1 cellular context compared by ENCODE assay signal in the genomic region with DNA sequence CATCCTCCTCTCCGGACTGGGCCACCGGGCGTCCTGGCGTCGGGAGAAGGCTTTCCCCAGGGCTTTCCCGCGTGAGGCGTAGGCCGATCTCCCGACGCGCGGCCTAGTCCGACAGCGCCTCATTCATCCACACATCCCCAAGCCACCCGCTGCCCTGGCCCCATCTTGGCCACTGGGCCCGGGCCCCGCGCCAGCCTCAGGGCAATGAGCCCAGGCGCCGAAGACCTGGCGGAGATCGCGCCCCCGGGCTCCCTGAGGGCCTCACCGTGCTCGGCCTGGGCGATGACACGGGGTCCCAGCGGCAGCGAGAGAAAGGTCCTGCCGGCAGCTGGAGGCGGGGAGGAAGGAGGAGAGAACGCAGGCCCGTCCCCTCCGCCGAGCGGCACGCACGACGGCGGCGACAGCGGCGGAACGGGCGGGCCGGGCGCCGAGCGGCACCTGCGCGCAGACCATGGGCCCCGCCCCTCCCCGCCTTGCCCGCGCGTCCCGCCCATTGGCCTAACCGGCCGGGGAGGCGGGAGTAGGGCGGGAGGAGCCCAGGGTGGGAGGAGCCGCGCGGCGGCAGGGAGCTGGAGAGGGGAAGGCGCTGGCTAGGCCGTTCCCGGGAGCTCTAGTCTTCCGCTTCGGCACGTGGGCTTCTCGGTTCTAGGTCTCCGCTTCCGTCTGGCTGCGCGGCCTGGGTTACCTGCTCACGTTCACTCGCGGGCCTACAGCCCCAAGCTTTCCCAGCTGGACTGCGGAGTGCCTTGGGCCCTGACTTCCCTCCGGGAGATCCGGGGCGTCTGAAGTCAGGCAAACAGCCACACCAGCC.
A peak's percentile ranks its signal among the peaks of the same experiment; 100 is the strongest.
TF ChIP-seq lines count a peak whose summit lies in the region.

A gene (minus strand): TSS at position 346 of the 811 bp plus-strand sequence. CDS start 1,717 bp downstream, outside the sequence.

TF ChIP-seq in HEK293, 187 proteins besides CTCF, POLR2A, EP300 and RAD21 (continued from another document):
- TF ChIP-seq, protein P1, sequence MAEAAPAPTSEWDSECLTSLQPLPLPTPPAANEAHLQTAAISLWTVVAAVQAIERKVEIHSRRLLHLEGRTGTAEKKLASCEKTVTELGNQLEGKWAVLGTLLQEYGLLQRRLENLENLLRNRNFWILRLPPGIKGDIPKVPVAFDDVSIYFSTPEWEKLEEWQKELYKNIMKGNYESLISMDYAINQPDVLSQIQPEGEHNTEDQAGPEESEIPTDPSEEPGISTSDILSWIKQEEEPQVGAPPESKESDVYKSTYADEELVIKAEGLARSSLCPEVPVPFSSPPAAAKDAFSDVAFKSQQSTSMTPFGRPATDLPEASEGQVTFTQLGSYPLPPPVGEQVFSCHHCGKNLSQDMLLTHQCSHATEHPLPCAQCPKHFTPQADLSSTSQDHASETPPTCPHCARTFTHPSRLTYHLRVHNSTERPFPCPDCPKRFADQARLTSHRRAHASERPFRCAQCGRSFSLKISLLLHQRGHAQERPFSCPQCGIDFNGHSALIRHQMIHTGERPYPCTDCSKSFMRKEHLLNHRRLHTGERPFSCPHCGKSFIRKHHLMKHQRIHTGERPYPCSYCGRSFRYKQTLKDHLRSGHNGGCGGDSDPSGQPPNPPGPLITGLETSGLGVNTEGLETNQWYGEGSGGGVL (tag by site-specific recombination; IDR thresholded peaks at IDR 0.05): no peak
- TF ChIP-seq ZNF175 (tag by site-specific recombination; IDR thresholded peaks at IDR 0.05): no peak
- peak; percentile 79 for TF ChIP-seq ZFP69B (tag by site-specific recombination; IDR thresholded peaks at IDR 0.05)
- TF ChIP-seq YY1 (tag by site-specific recombination; IDR thresholded peaks at IDR 0.05): peak; percentile 44; the same call in 1 of the 2 replicates
- TF ChIP-seq, protein P2, sequence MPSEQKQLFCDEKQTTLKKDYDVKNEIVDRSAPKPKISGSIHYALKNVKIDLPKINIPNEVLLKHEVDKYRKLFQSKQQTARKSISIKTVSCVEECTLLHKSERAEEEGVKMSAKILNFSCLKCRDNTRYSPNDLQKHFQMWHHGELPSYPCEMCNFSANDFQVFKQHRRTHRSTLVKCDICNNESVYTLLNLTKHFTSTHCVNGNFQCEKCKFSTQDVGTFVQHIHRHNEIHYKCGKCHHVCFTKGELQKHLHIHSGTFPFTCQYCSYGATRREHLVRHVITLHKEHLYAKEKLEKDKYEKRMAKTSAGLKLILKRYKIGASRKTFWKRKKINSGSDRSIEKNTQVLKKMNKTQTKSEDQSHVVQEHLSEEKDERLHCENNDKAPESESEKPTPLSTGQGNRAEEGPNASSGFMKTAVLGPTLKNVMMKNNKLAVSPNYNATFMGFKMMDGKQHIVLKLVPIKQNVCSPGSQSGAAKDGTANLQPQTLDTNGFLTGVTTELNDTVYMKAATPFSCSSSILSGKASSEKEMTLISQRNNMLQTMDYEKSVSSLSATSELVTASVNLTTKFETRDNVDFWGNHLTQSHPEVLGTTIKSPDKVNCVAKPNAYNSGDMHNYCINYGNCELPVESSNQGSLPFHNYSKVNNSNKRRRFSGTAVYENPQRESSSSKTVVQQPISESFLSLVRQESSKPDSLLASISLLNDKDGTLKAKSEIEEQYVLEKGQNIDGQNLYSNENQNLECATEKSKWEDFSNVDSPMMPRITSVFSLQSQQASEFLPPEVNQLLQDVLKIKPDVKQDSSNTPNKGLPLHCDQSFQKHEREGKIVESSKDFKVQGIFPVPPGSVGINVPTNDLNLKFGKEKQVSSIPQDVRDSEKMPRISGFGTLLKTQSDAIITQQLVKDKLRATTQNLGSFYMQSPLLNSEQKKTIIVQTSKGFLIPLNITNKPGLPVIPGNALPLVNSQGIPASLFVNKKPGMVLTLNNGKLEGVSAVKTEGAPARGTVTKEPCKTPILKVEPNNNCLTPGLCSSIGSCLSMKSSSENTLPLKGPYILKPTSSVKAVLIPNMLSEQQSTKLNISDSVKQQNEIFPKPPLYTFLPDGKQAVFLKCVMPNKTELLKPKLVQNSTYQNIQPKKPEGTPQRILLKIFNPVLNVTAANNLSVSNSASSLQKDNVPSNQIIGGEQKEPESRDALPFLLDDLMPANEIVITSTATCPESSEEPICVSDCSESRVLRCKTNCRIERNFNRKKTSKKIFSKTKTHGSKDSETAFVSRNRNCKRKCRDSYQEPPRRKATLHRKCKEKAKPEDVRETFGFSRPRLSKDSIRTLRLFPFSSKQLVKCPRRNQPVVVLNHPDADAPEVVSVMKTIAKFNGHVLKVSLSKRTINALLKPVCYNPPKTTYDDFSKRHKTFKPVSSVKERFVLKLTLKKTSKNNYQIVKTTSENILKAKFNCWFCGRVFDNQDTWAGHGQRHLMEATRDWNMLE (tag by site-specific recombination; conservative IDR thresholded peaks at IDR 0.05; ENCODE audit: low read depth): 0 out of 2 replicates have a peak, but pooled peaks have one; percentile 35
- peak; percentile 48; the same call in 1 of the 2 replicates for TF ChIP-seq GLIS2 (tag by site-specific recombination; IDR thresholded peaks at IDR 0.05)
- TF ChIP-seq ZIC2 (tag by site-specific recombination; IDR thresholded peaks at IDR 0.05): 0 out of 2 replicates have a peak, but pooled peaks have one; percentile 39
- peak; percentile 67; the same call in 1 of the 2 replicates for TF ChIP-seq ZNF561 (tag by site-specific recombination; IDR thresholded peaks at IDR 0.05; ENCODE audit: borderline replicate concordance)
- TF ChIP-seq ZNF324 (tag by site-specific recombination; IDR thresholded peaks at IDR 0.05): 0 out of 2 replicates have a peak, but pooled peaks have one; percentile 19
- TF ChIP-seq REPIN1 (tag by site-specific recombination; IDR thresholded peaks at IDR 0.05; ENCODE audit: low read depth): no peak
- TF ChIP-seq, protein P3, sequence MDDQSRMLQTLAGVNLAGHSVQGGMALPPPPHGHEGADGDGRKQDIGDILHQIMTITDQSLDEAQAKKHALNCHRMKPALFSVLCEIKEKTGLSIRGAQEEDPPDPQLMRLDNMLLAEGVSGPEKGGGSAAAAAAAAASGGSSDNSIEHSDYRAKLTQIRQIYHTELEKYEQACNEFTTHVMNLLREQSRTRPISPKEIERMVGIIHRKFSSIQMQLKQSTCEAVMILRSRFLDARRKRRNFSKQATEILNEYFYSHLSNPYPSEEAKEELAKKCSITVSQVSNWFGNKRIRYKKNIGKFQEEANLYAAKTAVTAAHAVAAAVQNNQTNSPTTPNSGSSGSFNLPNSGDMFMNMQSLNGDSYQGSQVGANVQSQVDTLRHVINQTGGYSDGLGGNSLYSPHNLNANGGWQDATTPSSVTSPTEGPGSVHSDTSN (CRISPR knock-in tag; IDR thresholded peaks at IDR 0.05): peak; percentile 72; the same call in 1 of the 2 replicates
- TF ChIP-seq ZBTB8A (tag by site-specific recombination; IDR thresholded peaks at IDR 0.05): peak; percentile 89
- TF ChIP-seq ZEB2 (tag by site-specific recombination; IDR thresholded peaks at IDR 0.05): 0 out of 2 replicates have a peak, but pooled peaks have one; percentile 35
- 0 out of 2 replicates have a peak, but pooled peaks have one; percentile 22 for TF ChIP-seq ZNF600 (tag by site-specific recombination; IDR thresholded peaks at IDR 0.05)
- TF ChIP-seq ZNF501 (tag by site-specific recombination; IDR thresholded peaks at IDR 0.05): peak; percentile 80
- peak; percentile 66 for TF ChIP-seq SCRT2 (tag by site-specific recombination; IDR thresholded peaks at IDR 0.05)
- TF ChIP-seq, protein P4, sequence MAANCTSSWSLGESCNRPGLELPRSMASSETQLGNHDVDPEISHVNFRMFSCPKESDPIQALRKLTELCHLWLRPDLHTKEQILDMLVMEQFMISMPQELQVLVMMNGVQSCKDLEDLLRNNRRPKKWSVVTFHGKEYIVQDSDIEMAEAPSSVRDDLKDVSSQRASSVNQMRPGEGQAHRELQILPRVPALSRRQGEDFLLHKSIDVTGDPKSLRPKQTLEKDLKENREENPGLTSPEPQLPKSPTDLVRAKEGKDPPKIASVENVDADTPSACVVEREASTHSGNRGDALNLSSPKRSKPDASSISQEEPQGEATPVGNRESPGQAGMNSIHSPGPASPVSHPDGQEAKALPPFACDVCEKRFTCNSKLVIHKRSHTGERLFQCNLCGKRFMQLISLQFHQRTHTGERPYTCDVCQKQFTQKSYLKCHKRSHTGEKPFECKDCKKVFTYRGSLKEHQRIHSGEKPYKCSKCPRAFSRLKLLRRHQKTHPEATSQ (tag by site-specific recombination; IDR thresholded peaks at IDR 0.05): 0 out of 2 replicates have a peak, but pooled peaks have one; percentile 54
- peak; percentile 78 for TF ChIP-seq SP2 (tag by site-specific recombination; IDR thresholded peaks at IDR 0.05)
- TF ChIP-seq ZNF660 (tag by site-specific recombination; IDR thresholded peaks at IDR 0.05): 0 out of 2 replicates have a peak, but pooled peaks have one; percentile 25
- 0 out of 2 replicates have a peak, but pooled peaks have one; percentile 55 for TF ChIP-seq ZNF2 (tag by site-specific recombination; IDR thresholded peaks at IDR 0.05)
- TF ChIP-seq ZFHX2 (tag by site-specific recombination; conservative IDR thresholded peaks at IDR 0.05): peak; percentile 58
- no peak for TF ChIP-seq ZNF658 (tag by site-specific recombination; IDR thresholded peaks at IDR 0.05)
- peak; percentile 50; the same call in 1 of the 2 replicates for TF ChIP-seq ZNF366 (tag by site-specific recombination; conservative IDR thresholded peaks at IDR 0.05)
- TF ChIP-seq SCRT1 (tag by site-specific recombination; IDR thresholded peaks at IDR 0.05; ENCODE audit: borderline replicate concordance): 0 out of 2 replicates have a peak, but pooled peaks have one; percentile 4
- TF ChIP-seq KLF10 (tag by site-specific recombination; IDR thresholded peaks at IDR 0.05): peak; percentile 44; the same call in 1 of the 2 replicates
